In genomic region chr15:70195171-70195807, GRCh38 we compare ENCODE assay signal across 9 cellular contexts.
A peak's percentile ranks its signal among the peaks of the same experiment; 100 is the strongest.
DNase-seq lines count a peak whose midpoint lies in the region; ATAC-seq and TF ChIP-seq lines count a peak whose summit lies in the region.
"Had no signal": no experiment of that assay in that cellular context is flagged by ENCODE, and none has a peak within 500 bp of the region (broad histone marks: within the 10 kb centered on the region; RNA-seq: fewer than 3 reads in every experiment).

No MANE protein-coding gene starts in this region.

- DNase-seq in PC-9 = no peak
- DNase-seq in coronary artery (ENCODE audit: low spot score) = no peak
- no peak for DNase-seq in tibial nerve (ENCODE audit: low spot score in 2 of 2)
- no peak for DNase-seq in GF-D8 (lab: John Stamatoyannopoulos, UW)
- no peak for DNase-seq in ACHN
- DNase-seq: DMS79 treated with DMSO at 0.1 percent for 48 hours had no signal

- H3F3A ChIP-seq in PC-9 (ENCODE audit: insufficient read depth, low read depth) = peaks cover 35% of the 10 kb centered on the region

- no peaks in the 10 kb centered on the region for H3K9me2 ChIP-seq in PC-9 (ENCODE audit: insufficient read depth)

- no peak for TF ChIP-seq POLR2A in tibial nerve (IDR thresholded peaks at IDR 0.05)

- peaks cover 53% of the 10 kb centered on the region for H3K4me1 ChIP-seq in PC-9 (replicated peaks; ENCODE audit: insufficient read depth)
- H3K4me1 ChIP-seq in muscle layer of colon (ENCODE audit: insufficient read depth, low read length) = peaks cover 22% of the 10 kb centered on the region
- peaks cover 0 to 55% (median 17%) of the 10 kb centered on the region in 4 donors for H3K4me1 ChIP-seq in tibial nerve

- CTCF ChIA-PET in PC-9 (lab: Charles Lee) = no interaction called here

- no peaks in the 10 kb centered on the region for H3K79me2 ChIP-seq in PC-9 (ENCODE audit: low read depth)

- in situ Hi-C loops in ACHN (cut with HindIII; ENCODE audit: low pct_ligation_motif_present, low pct_unique_long_range_greater_than_20kb, low sequenced_read_pairs) = no loop called here

- no peak for TF ChIP-seq EP300 in tibial nerve (IDR thresholded peaks at IDR 0.05)

- H3K9ac ChIP-seq in muscle layer of colon (ENCODE audit: low read length) = peak overlapping the region; percentile 13

- peak overlapping the region; percentile 70 for H2AFZ ChIP-seq in PC-9

- H3K4me3 ChIP-seq in PC-9 = no peak overlapping the region
- no peak overlapping the region for H3K4me3 ChIP-seq in coronary artery
- H3K4me3 ChIP-seq in muscle layer of colon (ENCODE audit: low read depth in 1 of 2, low read length in 2 of 2) = no peak overlapping the region
- no peak overlapping the region for H3K4me3 ChIP-seq in tibial nerve

- H3K36me3 ChIP-seq in PC-9 (ENCODE audit: low read depth) (no peaks in the 10 kb centered on the region), muscle layer of colon (ENCODE audit: insufficient read depth, low read length) (no peaks in the 10 kb centered on the region), tibial nerve (no peaks in the 10 kb centered on the region)

- peak overlapping the region; percentile 85 for H3K27ac ChIP-seq in PC-9
- H3K27ac ChIP-seq in coronary artery = peak overlapping the region; percentile 71 to 74
- H3K27ac ChIP-seq in muscle layer of colon (ENCODE audit: low read depth, low read length) = peak overlapping the region; percentile 13
- peak overlapping the region in 3 of 4 donors; percentile 51 to 80 (median 65) for H3K27ac ChIP-seq in tibial nerve

- no peaks in the 10 kb centered on the region for H4K20me1 ChIP-seq in PC-9 (ENCODE audit: insufficient read depth)

- 73 to 76% methylated on average over 11 of the region's 11 CpGs for WGBS in tibial nerve, 2 donors

- TSS peak; percentile 36 for BruUV-seq in PC-9 (replicated peaks; lab: Mats Ljungman, UMichigan)

- POLR2A ChIA-PET in PC-9 (lab: Charles Lee; ENCODE audit: unreplicated experiment) = interaction anchor here (0.5 kb wide), 2 partner anchors 129 to 600 kb away, joined by 3 read pairs; no protein-coding TSS in a partner anchor

- H3K27me3 ChIP-seq in PC-9 (ENCODE audit: insufficient read depth, low read depth) (no peaks in the 10 kb centered on the region), muscle layer of colon (ENCODE audit: control insufficient read depth in 1 of 2, insufficient read depth in 2 of 2, low read length in 2 of 2) (no peaks in the 10 kb centered on the region), tibial nerve (no peaks in the 10 kb centered on the region)

- intact Hi-C loops in PC-9 (cut with micrococcal nuclease; ENCODE audit: unreplicated experiment) = loop anchor here (5.0 kb wide), 5 partner anchors 297 to 618 kb away; no protein-coding TSS in a partner anchor

- ATAC-seq in HG03280 (IDR thresholded peaks at IDR 0.05; ENCODE audit: unreplicated experiment) = no peak
- ATAC-seq: PC-3 had no signal

- peak overlapping the region; percentile 65 for H3K4me2 ChIP-seq in PC-9

- no peaks in the 10 kb centered on the region for H3K9me3 ChIP-seq in PC-9 (ENCODE audit: insufficient read depth, low read depth)
- H3K9me3 ChIP-seq in muscle layer of colon (ENCODE audit: low read length) = no peaks in the 10 kb centered on the region
- peaks cover 0 to 15% (median 0%) of the 10 kb centered on the region in 4 donors for H3K9me3 ChIP-seq in tibial nerve

- TF ChIP-seq CTCF in PC-9 (conservative IDR thresholded peaks at IDR 0.05) = no peak
- no peak for TF ChIP-seq CTCF in coronary artery (IDR thresholded peaks at IDR 0.05)
- no peak for TF ChIP-seq CTCF in tibial nerve (IDR thresholded peaks at IDR 0.05)

Comparison
In these comparisons a context has a peak if more than half of its experiments do, and no peak if none do; other contexts are left out.
1. H3K27ac ChIP-seq: peak in every context shown above with its lines; median percentile 85 in PC-9; 72 in coronary artery; 65 in tibial nerve; 13 in muscle layer of colon.